In the genomic region with DNA sequence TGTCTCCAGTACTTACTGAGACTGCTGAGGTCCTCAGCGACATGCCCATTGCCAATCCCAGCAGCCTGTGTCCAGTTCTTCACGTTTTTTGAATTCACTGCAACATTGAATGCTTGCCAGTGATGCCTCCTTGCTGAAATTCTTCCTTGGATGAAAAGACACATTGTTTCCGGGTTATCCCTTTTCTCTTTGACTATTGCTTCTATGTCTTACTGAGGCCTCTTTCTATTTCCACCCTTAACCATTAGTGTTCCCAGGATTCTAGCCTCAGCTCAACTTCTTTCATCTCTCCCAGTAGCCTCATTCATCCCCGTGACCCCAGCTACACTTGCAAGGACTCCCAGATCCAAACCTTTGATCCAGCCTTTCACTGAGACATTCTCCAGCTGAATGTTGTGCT, we compare ENCODE assay signal across 1 cellular context.
TF ChIP-seq lines count a peak whose summit lies in the region.

No MANE protein-coding gene starts in this region.

TF ChIP-seq in HepG2, 621 proteins besides CTCF, POLR2A, EP300 and RAD21 (continued from another document):
- TF ChIP-seq, protein P1, sequence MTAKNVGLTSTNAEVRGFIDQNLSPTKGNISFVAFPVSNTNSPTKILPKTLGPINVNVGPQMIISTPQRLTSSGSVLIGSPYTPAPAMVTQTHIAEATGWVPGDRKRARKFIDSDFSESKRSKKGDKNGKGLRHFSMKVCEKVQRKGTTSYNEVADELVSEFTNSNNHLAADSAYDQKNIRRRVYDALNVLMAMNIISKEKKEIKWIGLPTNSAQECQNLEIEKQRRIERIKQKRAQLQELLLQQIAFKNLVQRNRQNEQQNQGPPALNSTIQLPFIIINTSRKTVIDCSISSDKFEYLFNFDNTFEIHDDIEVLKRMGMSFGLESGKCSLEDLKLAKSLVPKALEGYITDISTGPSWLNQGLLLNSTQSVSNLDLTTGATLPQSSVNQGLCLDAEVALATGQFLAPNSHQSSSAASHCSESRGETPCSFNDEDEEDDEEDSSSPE (CRISPR knock-in tag; IDR thresholded peaks at IDR 0.05) = no peak
- TF ChIP-seq, protein P2, sequence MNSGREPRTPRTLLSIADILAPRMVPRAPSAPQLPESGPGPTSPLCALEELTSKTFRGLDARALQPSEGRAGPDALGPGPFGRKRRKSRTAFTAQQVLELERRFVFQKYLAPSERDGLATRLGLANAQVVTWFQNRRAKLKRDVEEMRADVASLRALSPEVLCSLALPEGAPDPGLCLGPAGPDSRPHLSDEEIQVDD (CRISPR knock-in tag; IDR thresholded peaks at IDR 0.05; ENCODE audit: borderline replicate concordance) = no peak
- TF ChIP-seq NFYC (CRISPR knock-in tag; IDR thresholded peaks at IDR 0.05) (no peak), NAIF1 (CRISPR knock-in tag; IDR thresholded peaks at IDR 0.05; ENCODE audit: borderline replicate concordance) (no peak), SATB2 (CRISPR knock-in tag; IDR thresholded peaks at IDR 0.05) (no peak), MXD4 (CRISPR knock-in tag; IDR thresholded peaks at IDR 0.05) (no peak), ZSCAN9 (CRISPR knock-in tag; IDR thresholded peaks at IDR 0.05; ENCODE audit: borderline replicate concordance) (0 out of 2 replicates have a peak, but pooled peaks have one; percentile 14)
